9 cellular contexts compared by ENCODE assay signal in genomic region chr5:163404364-163404763, GRCh38. TPM values are rescaled to one million over a fixed set of nuclear protein-coding genes. Genes with fewer than 3 reads are reported as not detected.
"Had no signal": no experiment of that assay in that cellular context is flagged by ENCODE, and none has a peak within 500 bp of the region (broad histone marks: within the 10 kb centered on the region; RNA-seq: fewer than 3 reads in every experiment).

No MANE protein-coding gene starts in this region.

- H3K9ac ChIP-seq: GM23248 had no signal

- H3K4me3 ChIP-seq: GM23248 had no signal

- H3K27ac ChIP-seq: GM23248 had no signal

- H2AFZ ChIP-seq: GM23248 had no signal

- FAIRE-seq: H54, HTR-8/SVneo had no signal

- DNase-seq: GM23248, GOT3, H9, HCEC 1CT, HFFc6, KG1 had no signal

RNA-seq across cellular contexts. Expression of gene HMMR, which starts 56.1 kb away (rescaled TPM):
- polyA plus RNA-seq: IgD-negative memory B cell had no signal
